ENCODE assay signal across 19 cellular contexts in the genomic region with DNA sequence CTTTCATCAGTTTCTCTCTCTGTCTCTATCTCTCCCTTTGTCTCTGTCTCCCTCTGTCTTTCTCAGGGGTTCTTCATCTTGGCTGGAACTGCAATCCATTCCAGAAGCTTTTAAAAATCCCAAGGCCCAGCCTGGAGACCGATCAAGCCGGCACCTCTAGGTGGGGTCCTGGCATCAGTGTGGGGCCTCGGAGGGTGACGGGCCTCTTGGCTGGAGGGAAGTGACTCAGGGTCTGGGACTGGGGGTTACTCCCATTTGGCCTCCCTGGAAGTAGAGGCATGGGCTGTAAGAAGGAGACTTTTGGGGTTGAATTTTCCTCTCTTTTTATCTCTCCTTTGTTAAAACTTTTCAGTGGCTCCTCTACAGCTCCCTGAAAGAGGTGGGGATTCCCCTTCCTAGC. TPM values are rescaled to one million over a fixed set of nuclear protein-coding genes. Genes with fewer than 3 reads are reported as not detected.
DNase-seq lines count a peak whose midpoint lies in the region; ATAC-seq and TF ChIP-seq lines count a peak whose summit lies in the region.
"Had no signal": no experiment of that assay in that cellular context is flagged by ENCODE, and none has a peak within 500 bp of the region (broad histone marks: within the 10 kb centered on the region; RNA-seq: fewer than 3 reads in every experiment).

No MANE protein-coding gene starts in this region.

- H3K4me1 ChIP-seq in GM23338 (ENCODE audit: insufficient read depth) = no peaks in the 10 kb centered on the region
- H3K4me1 ChIP-seq in upper lobe of right lung = no peaks in the 10 kb centered on the region
- H3K4me1 ChIP-seq: vagina had no signal

- H3F3A ChIP-seq in GM23338 (replicated peaks; ENCODE audit: low read depth) = no peaks in the 10 kb centered on the region

- H2AFZ ChIP-seq in GM23338 = 0 out of 2 replicates have a peak overlapping the region, but pooled peaks have one; percentile 38

- H3K9me3 Mint-ChIP-seq in GM23338 = no peaks in the 10 kb centered on the region
- H3K9me3 Mint-ChIP-seq: activated CD4-positive, alpha-beta memory T cell treated with anti-CD3 and anti-CD28 coated beads for 36 hours; activated T-cell treated with anti-CD3 and anti-CD28 coated beads, Interleukin-2, amount 50 U/mL, for 4 hours; CD14-positive monocyte; naive B cell had no signal

- peaks cover 3% of the 10 kb centered on the region; the same call in 1 of the 3 replicates for H3K4me1 Mint-ChIP-seq in GM23338
- H3K4me1 Mint-ChIP-seq: CD14-positive monocyte, naive B cell had no signal

- H3K27me3 Mint-ChIP-seq in GM23338 (ENCODE audit: insufficient read depth, low read depth, poor library complexity) = peaks cover 1% of the 10 kb centered on the region
- H3K27me3 Mint-ChIP-seq: activated CD4-positive, alpha-beta memory T cell treated with anti-CD3 and anti-CD28 coated beads for 36 hours; activated naive CD8-positive, alpha-beta T cell had no signal

- H3K36me3 ChIP-seq in GM23338 (ENCODE audit: insufficient read depth) (no peaks in the 10 kb centered on the region), upper lobe of right lung (no peaks in the 10 kb centered on the region)
- H3K36me3 ChIP-seq: vagina, WERI-Rb-1 had no signal

- no peaks in the 10 kb centered on the region for H3K79me2 ChIP-seq in GM23338 (replicated peaks; ENCODE audit: insufficient read depth)

- H3K4me3 Mint-ChIP-seq in GM23338 = no peak overlapping the region
- H3K4me3 Mint-ChIP-seq: activated CD4-positive, alpha-beta memory T cell treated with anti-CD3 and anti-CD28 coated beads for 36 hours; activated naive CD8-positive, alpha-beta T cell; activated T-cell treated with anti-CD3 and anti-CD28 coated beads, Interleukin-2, amount 50 U/mL, for 4 hours; CD14-positive monocyte; naive B cell had no signal

- no peak overlapping the region for H3K4me3 ChIP-seq in GM23338
- no peak overlapping the region for H3K4me3 ChIP-seq in upper lobe of right lung
- H3K4me3 ChIP-seq: vagina had no signal

- no peaks in the 10 kb centered on the region for H3K9me2 ChIP-seq in GM23338 (ENCODE audit: insufficient read depth)

- H3K27ac ChIP-seq in GM23338 (ENCODE audit: low read depth) (no peak overlapping the region), upper lobe of right lung (no peak overlapping the region)
- H3K27ac ChIP-seq: vagina, WERI-Rb-1 had no signal

- DNase-seq in GM23338 (ENCODE audit: low spot score) (no peak), amniotic epithelial cell (ENCODE audit: low read depth) (peak; percentile 19), iris pigment epithelial cell (ENCODE audit: low read depth) (peak; percentile 59), upper lobe of right lung (peak; percentile 29), cerebellar nuclear complex (lab: John Stamatoyannopoulos, UW) (no peak), GM20000 (ENCODE audit: low spot score) (no peak)
- DNase-seq: activated CD4-positive, alpha-beta memory T cell treated with anti-CD3 and anti-CD28 coated beads for 36 hours; activated T-cell treated with anti-CD3 and anti-CD28 coated beads, Interleukin-2, amount 50 U/mL, for 4 hours; caudate nucleus; effector CD8-positive, alpha-beta T cell; naive B cell; NCI-H2029; NCI-H510A; stimulated activated CD8-positive, alpha-beta memory T cell treated with anti-CD3 and anti-CD28 coated beads, Interleukin-4, amount 100 ng/mL, for 48 hours; WERI-Rb-1 had no signal

- H3K27me3 ChIP-seq in GM23338 (ENCODE audit: insufficient read depth) (no peaks in the 10 kb centered on the region), upper lobe of right lung (peaks cover 5% of the 10 kb centered on the region)
- H3K27me3 ChIP-seq: vagina had no signal

- intact Hi-C loops in upper lobe of right lung (cut with DNase I) = no loop called here

- H3K9me3 ChIP-seq in upper lobe of right lung = no peaks in the 10 kb centered on the region
- H3K9me3 ChIP-seq: vagina had no signal

- TF ChIP-seq CTCF in GM23338 (conservative IDR thresholded peaks at IDR 0.05; ENCODE audit: low read depth in 2 of 2) (0 out of 4 replicates have a peak, but pooled peaks of 1 of the 2 experiments have one; percentile 9), upper lobe of right lung (IDR thresholded peaks at IDR 0.05) (no peak), GM20000 (IDR thresholded peaks at IDR 0.05; ENCODE audit: extremely low read depth, missing control alignments) (no peak)

- no peaks in the 10 kb centered on the region for H3K36me3 Mint-ChIP-seq in GM23338 (ENCODE audit: low read depth)
- H3K36me3 Mint-ChIP-seq: activated CD4-positive, alpha-beta memory T cell treated with anti-CD3 and anti-CD28 coated beads for 36 hours; activated naive CD8-positive, alpha-beta T cell; CD14-positive monocyte; naive B cell had no signal

- H3K27ac Mint-ChIP-seq in GM23338 = no peak overlapping the region
- H3K27ac Mint-ChIP-seq: activated CD4-positive, alpha-beta memory T cell treated with anti-CD3 and anti-CD28 coated beads for 36 hours; activated naive CD8-positive, alpha-beta T cell; naive B cell had no signal

- ATAC-seq in GM23338 (peak; percentile 23; the same call in 2 of the 3 replicates), upper lobe of right lung (no peak), HG02885 (IDR thresholded peaks at IDR 0.05; ENCODE audit: poor library complexity, unreplicated experiment) (no peak)
- ATAC-seq: activated T-cell treated with anti-CD3 and anti-CD28 coated beads, Interleukin-2, amount 50 U/mL, for 4 hours had no signal

- no peaks in the 10 kb centered on the region for H4K20me1 ChIP-seq in GM23338 (replicated peaks; ENCODE audit: insufficient read depth)

- no peak overlapping the region for H3K4me2 ChIP-seq in GM23338

TF ChIP-seq in GM23338, 12 proteins besides CTCF, POLR2A, EP300 and RAD21 (continues in another document):
- TF ChIP-seq ZNF331 (CRISPR knock-in tag; IDR thresholded peaks at IDR 0.05; ENCODE audit: low read depth) = no peak
- no peak for TF ChIP-seq JUNB (IDR thresholded peaks at IDR 0.05; ENCODE audit: unreplicated experiment)
- no peak for TF ChIP-seq NANOG (IDR thresholded peaks at IDR 0.05; ENCODE audit: borderline replicate concordance)
- no peak for TF ChIP-seq EZH2 (IDR thresholded peaks at IDR 0.05; ENCODE audit: low read depth, unreplicated experiment)
- TF ChIP-seq, protein P1, sequence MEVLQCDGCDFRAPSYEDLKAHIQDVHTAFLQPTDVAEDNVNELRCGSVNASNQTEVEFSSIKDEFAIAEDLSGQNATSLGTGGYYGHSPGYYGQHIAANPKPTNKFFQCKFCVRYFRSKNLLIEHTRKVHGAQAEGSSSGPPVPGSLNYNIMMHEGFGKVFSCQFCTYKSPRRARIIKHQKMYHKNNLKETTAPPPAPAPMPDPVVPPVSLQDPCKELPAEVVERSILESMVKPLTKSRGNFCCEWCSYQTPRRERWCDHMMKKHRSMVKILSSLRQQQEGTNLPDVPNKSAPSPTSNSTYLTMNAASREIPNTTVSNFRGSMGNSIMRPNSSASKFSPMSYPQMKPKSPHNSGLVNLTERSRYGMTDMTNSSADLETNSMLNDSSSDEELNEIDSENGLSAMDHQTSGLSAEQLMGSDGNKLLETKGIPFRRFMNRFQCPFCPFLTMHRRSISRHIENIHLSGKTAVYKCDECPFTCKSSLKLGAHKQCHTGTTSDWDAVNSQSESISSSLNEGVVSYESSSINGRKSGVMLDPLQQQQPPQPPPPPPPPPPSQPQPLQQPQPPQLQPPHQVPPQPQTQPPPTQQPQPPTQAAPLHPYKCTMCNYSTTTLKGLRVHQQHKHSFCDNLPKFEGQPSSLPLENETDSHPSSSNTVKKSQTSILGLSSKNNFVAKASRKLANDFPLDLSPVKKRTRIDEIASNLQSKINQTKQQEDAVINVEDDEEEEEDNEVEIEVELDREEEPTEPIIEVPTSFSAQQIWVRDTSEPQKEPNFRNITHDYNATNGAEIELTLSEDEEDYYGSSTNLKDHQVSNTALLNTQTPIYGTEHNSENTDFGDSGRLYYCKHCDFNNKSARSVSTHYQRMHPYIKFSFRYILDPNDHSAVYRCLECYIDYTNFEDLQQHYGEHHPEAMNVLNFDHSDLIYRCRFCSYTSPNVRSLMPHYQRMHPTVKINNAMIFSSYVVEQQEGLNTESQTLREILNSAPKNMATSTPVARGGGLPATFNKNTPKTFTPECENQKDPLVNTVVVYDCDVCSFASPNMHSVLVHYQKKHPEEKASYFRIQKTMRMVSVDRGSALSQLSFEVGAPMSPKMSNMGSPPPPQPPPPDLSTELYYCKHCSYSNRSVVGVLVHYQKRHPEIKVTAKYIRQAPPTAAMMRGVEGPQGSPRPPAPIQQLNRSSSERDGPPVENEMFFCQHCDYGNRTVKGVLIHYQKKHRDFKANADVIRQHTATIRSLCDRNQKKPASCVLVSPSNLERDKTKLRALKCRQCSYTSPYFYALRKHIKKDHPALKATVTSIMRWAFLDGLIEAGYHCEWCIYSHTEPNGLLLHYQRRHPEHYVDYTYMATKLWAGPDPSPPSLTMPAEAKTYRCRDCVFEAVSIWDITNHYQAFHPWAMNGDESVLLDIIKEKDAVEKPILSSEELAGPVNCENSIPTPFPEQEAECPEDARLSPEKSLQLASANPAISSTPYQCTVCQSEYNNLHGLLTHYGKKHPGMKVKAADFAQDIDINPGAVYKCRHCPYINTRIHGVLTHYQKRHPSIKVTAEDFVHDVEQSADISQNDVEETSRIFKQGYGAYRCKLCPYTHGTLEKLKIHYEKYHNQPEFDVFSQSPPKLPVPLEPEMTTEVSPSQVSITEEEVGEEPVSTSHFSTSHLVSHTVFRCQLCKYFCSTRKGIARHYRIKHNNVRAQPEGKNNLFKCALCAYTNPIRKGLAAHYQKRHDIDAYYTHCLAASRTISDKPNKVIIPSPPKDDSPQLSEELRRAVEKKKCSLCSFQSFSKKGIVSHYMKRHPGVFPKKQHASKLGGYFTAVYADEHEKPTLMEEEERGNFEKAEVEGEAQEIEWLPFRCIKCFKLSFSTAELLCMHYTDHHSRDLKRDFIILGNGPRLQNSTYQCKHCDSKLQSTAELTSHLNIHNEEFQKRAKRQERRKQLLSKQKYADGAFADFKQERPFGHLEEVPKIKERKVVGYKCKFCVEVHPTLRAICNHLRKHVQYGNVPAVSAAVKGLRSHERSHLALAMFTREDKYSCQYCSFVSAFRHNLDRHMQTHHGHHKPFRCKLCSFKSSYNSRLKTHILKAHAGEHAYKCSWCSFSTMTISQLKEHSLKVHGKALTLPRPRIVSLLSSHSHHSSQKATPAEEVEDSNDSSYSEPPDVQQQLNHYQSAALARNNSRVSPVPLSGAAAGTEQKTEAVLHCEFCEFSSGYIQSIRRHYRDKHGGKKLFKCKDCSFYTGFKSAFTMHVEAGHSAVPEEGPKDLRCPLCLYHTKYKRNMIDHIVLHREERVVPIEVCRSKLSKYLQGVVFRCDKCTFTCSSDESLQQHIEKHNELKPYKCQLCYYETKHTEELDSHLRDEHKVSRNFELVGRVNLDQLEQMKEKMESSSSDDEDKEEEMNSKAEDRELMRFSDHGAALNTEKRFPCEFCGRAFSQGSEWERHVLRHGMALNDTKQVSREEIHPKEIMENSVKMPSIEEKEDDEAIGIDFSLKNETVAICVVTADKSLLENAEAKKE (CRISPR knock-in tag; IDR thresholded peaks at IDR 0.05) = no peak
- TF ChIP-seq ZNF114 (CRISPR knock-in tag; IDR thresholded peaks at IDR 0.05) = no peak
- no peak for TF ChIP-seq EZH2phosphoT487 (IDR thresholded peaks at IDR 0.05; ENCODE audit: unreplicated experiment)

RNA-seq across cellular contexts. Expression of a gene that starts 52.8 kb away (rescaled TPM):
- total RNA-seq in GM23338 (2014; rRNA removed; shearing (Covaris generic)) = 0.21 TPM in 1 of 2 replicates, not detected in the other
- polyA plus RNA-seq in GM23338 (2016; fragmentation: Nextera tagmentation; extraction: Ambion mirVana) = 0.23 TPM in 1 of 2 replicates, not detected in the other
- total RNA-seq in upper lobe of right lung = 0.69 TPM
- polyA plus RNA-seq: CD14-positive monocyte had no signal

Comparison
In these comparisons a context has a peak if more than half of its experiments do, and no peak if none do; other contexts are left out.
1. DNase-seq: peak in amniotic epithelial cell (single experiment), iris pigment epithelial cell (single experiment) and upper lobe of right lung (single experiment); none in GM23338 (single experiment), cerebellar nuclear complex (0 of 2) and GM20000 (single experiment).